24 cellular contexts compared by ENCODE assay signal in the genomic region with DNA sequence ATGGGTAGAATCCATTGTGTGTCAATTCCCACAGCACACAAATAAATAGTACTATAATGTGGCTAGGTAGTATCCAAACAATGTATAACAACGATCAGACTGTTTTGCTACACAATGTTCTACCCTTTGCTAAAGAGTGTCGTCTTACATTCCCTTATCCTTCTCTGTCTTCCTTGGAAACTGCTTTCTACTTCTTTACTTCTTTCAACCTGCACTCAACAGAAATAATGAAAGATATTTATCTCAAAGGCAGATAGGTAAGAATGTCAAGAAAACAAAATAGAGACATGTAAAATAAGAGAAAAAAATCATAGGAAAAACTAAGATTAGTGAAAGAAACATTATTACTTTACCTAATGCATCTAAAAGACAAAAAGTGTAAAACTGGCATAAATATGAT.
"Had no signal": no experiment of that assay in that cellular context is flagged by ENCODE, and none has a peak within 500 bp of the region (broad histone marks: within the 10 kb centered on the region; RNA-seq: fewer than 3 reads in every experiment).

No MANE protein-coding gene starts in this region.

- H3K4me1 ChIP-seq: ascending aorta, pancreas, right atrium auricular region, stomach, tibial artery, upper lobe of right lung had no signal

- H3K27me3 ChIP-seq: ascending aorta, cardiac muscle cell, gastroesophageal sphincter, right atrium auricular region, stomach, tibial artery, upper lobe of right lung had no signal

- ATAC-seq: activated CD4-positive, alpha-beta T cell treated with anti-CD3 and anti-CD28 coated beads for 36 hours; effector memory CD8-positive, alpha-beta T cell; gastroesophageal sphincter; left cardiac atrium; left ventricle myocardium superior; natural killer cell treated with Interleukin-12 subunit alpha and Interleukin-12 subunit beta and Interleukin-15 and Interleukin-18, amount 100 ng/mL, for 72 hours; pancreas; stimulated activated naive B cell treated with anti-CD40 and anti-IgM and Interleukin-4, amounts not matched to agents 10 μg/mL and 1 μg/mL and 100 μg/mL, for 72 hours; upper lobe of right lung had no signal

- H3K9me3 ChIP-seq: ascending aorta, pancreas, right atrium auricular region, tibial artery, upper lobe of right lung had no signal

- DNase-seq: activated CD4-positive, alpha-beta T cell treated with anti-CD3 and anti-CD28 coated beads for 36 hours; activated CD4-positive, CD25-positive, alpha-beta regulatory T cell; activated effector memory CD4-positive, alpha-beta T cell treated with Interleukin-2 at 50 U/mL for 16 hours; activated naive CD4-positive, alpha-beta T cell treated with Interleukin-2 at 50 U/mL for 16 hours; cortex of kidney; effector memory CD8-positive, alpha-beta T cell; erythroblast; hippocampal formation; left cardiac atrium; left ventricle myocardium superior; midbrain; pancreas; stimulated activated CD4-positive, alpha-beta T cell treated with anti-CD3 and anti-CD28 coated beads, Interleukin-15, amount 100 ng/mL, for 24 hours; stimulated activated CD4-positive, alpha-beta T cell treated with anti-CD3 and anti-CD28 coated beads, Interleukin-2, amount 100 ng/mL, for 24 hours; stimulated activated naive B cell treated with anti-CD40 and anti-IgM and Interleukin-4, amounts not matched to agents 10 μg/mL and 1 μg/mL and 100 μg/mL, for 72 hours; stomach; T-helper 1 cell; tibial artery; upper lobe of right lung had no signal

- H3K4me3 ChIP-seq: ascending aorta, cardiac muscle cell, gastroesophageal sphincter, pancreas, right atrium auricular region, stomach, tibial artery, upper lobe of right lung had no signal

- H3K27ac ChIP-seq: ascending aorta, cardiac muscle cell, gastroesophageal sphincter, pancreas, right atrium auricular region, stomach, tibial artery, upper lobe of right lung had no signal

- H3K36me3 ChIP-seq: ascending aorta, cardiac muscle cell, gastroesophageal sphincter, pancreas, right atrium auricular region, stomach, tibial artery, upper lobe of right lung had no signal
